2 cellular contexts compared by ENCODE assay signal in genomic region chr3:4581905-4582611, GRCh38.
TF ChIP-seq lines count a peak whose summit lies in the region.

No MANE protein-coding gene starts in this region.

TF ChIP-seq in H1, 55 proteins besides CTCF, POLR2A, EP300 and RAD21:
- no peak for TF ChIP-seq ZNF274 (IDR thresholded peaks at IDR 0.05; ENCODE audit: borderline replicate concordance, extremely low read depth, low read length)

TF ChIP-seq in HepG2, 621 proteins besides CTCF, POLR2A, EP300 and RAD21:
- TF ChIP-seq GMEB2 (CRISPR knock-in tag; IDR thresholded peaks at IDR 0.05; ENCODE audit: low read depth) (no peak), PLRG1 (conservative IDR thresholded peaks at IDR 0.05) (no peak), STAT5B (CRISPR knock-in tag; IDR thresholded peaks at IDR 0.05) (no peak)
